ENCODE assay signal across 25 cellular contexts in the genomic region with DNA sequence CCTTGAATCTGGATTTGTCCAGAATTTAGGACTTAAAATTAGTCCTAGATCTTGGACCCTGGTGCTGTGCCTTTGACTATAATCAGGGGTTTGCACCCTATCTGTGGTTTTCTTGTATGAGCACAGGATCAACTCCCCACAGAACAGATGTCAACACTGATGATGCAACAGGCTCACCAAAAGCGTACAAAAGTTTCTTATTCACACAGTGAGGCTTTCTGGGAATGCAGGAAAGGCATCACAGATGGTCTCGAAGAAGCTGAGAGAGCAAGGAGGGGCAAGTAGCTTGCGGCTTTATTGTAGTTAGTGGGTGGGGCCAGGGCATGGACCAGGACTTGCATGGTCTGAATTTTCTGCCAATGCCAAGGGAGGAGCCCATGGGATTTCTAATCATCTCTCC.
"Had no signal": no experiment of that assay in that cellular context is flagged by ENCODE, and none has a peak within 500 bp of the region (broad histone marks: within the 10 kb centered on the region; RNA-seq: fewer than 3 reads in every experiment).

No MANE protein-coding gene starts in this region.

- H3K4me1 Mint-ChIP-seq: activated CD4-positive, alpha-beta T cell treated with anti-CD3 and anti-CD28 coated beads, Interleukin-2, amount 10 ng/mL, durations not matched to agents 7 days and 5 days; activated CD8-positive, alpha-beta memory T cell treated with anti-CD3 and anti-CD28 coated beads, Interleukin-2, amount 10 ng/mL, durations not matched to agents 7 days and 5 days; activated naive CD4-positive, alpha-beta T cell treated with anti-CD3 and anti-CD28 coated beads, Interleukin-2, amount 10 ng/mL, durations not matched to agents 7 days and 5 days; activated naive CD8-positive, alpha-beta T cell treated with anti-CD3 and anti-CD28 coated beads, Interleukin-2, amount 50 U/mL, for 24 hours; naive thymus-derived CD4-positive, alpha-beta T cell; neural crest cell; stimulated activated memory B cell treated with anti-CD40 and anti-IgM and Interleukin-4, amounts not matched to agents 10 μg/mL and 1 μg/mL and 100 μg/mL, for 72 hours had no signal

- H3K27me3 ChIP-seq: esophagus squamous epithelium, heart right ventricle, left lung, stomach, suprapubic skin, tibial nerve had no signal

- ATAC-seq: activated CD8-positive, alpha-beta memory T cell treated with anti-CD3 and anti-CD28 coated beads, Interleukin-2, amount 10 ng/mL, durations not matched to agents 7 days and 5 days; activated CD8-positive, alpha-beta T cell treated with anti-CD3 and anti-CD28 coated beads for 36 hours; activated naive CD8-positive, alpha-beta T cell treated with anti-CD3 and anti-CD28 coated beads, Interleukin-2, amount 50 U/mL, for 24 hours; heart right ventricle; left lung; naive thymus-derived CD4-positive, alpha-beta T cell; sciatic nerve; stimulated activated memory B cell treated with anti-CD40 and anti-IgM and Interleukin-4, amounts not matched to agents 10 μg/mL and 1 μg/mL and 100 μg/mL, for 72 hours had no signal

- DNase-seq: activated CD4-positive, alpha-beta T cell treated with anti-CD3 and anti-CD28 coated beads, Interleukin-2, amount 10 ng/mL, durations not matched to agents 7 days and 5 days; activated CD4-positive, CD25-positive, alpha-beta regulatory T cell treated with anti-CD3 and anti-CD28 coated beads, Interleukin-2, amount 50 U/mL, for 72 hours; activated CD8-positive, alpha-beta memory T cell treated with anti-CD3 and anti-CD28 coated beads, Interleukin-2, amount 10 ng/mL, durations not matched to agents 7 days and 5 days; activated CD8-positive, alpha-beta T cell treated with anti-CD3 and anti-CD28 coated beads for 36 hours; activated effector memory CD4-positive, alpha-beta T cell treated with anti-CD3 and anti-CD28 coated beads, Interleukin-2, amount 50 U/mL, for 16 hours; activated naive CD4-positive, alpha-beta T cell treated with anti-CD3 and anti-CD28 coated beads, Interleukin-2, amount 10 ng/mL, durations not matched to agents 7 days and 5 days; activated naive CD8-positive, alpha-beta T cell treated with anti-CD3 and anti-CD28 coated beads, Interleukin-2, amount 50 U/mL, for 24 hours; activated T-cell treated with anti-CD3 and anti-CD28 coated beads for 4 hours; cerebellar nuclear complex; esophagus squamous epithelium; heart right ventricle; kidney; left lung; naive thymus-derived CD4-positive, alpha-beta T cell; occipital lobe; stimulated activated CD4-positive, alpha-beta T cell treated with anti-CD3 and anti-CD28 coated beads, Interleukin-15, amount 100 ng/mL, for 24 hours; stomach; WERI-Rb-1 had no signal

- H3K36me3 ChIP-seq: esophagus squamous epithelium, heart right ventricle, left lung, stomach, suprapubic skin, tibial nerve, WERI-Rb-1 had no signal

- H3K27ac ChIP-seq: coronary artery, esophagus squamous epithelium, heart right ventricle, left lung, stomach, suprapubic skin, tibial nerve, WERI-Rb-1 had no signal

- H3K4me2 ChIP-seq: smooth muscle cell had no signal

- H3K4me3 ChIP-seq: coronary artery, esophagus squamous epithelium, heart right ventricle, left lung, smooth muscle cell, stomach, suprapubic skin, tibial nerve had no signal

- H3K4me1 ChIP-seq: esophagus squamous epithelium, heart right ventricle, left lung, stomach, suprapubic skin, tibial nerve had no signal

- H3K36me3 Mint-ChIP-seq: activated CD8-positive, alpha-beta memory T cell treated with anti-CD3 and anti-CD28 coated beads, Interleukin-2, amount 10 ng/mL, durations not matched to agents 7 days and 5 days; activated naive CD4-positive, alpha-beta T cell treated with anti-CD3 and anti-CD28 coated beads, Interleukin-2, amount 10 ng/mL, durations not matched to agents 7 days and 5 days; stimulated activated memory B cell treated with anti-CD40 and anti-IgM and Interleukin-4, amounts not matched to agents 10 μg/mL and 1 μg/mL and 100 μg/mL, for 72 hours had no signal

- H3K4me3 Mint-ChIP-seq: activated CD4-positive, alpha-beta T cell treated with anti-CD3 and anti-CD28 coated beads, Interleukin-2, amount 10 ng/mL, durations not matched to agents 7 days and 5 days; activated CD8-positive, alpha-beta memory T cell treated with anti-CD3 and anti-CD28 coated beads, Interleukin-2, amount 10 ng/mL, durations not matched to agents 7 days and 5 days; activated CD8-positive, alpha-beta T cell treated with anti-CD3 and anti-CD28 coated beads for 36 hours; activated naive CD4-positive, alpha-beta T cell treated with anti-CD3 and anti-CD28 coated beads, Interleukin-2, amount 10 ng/mL, durations not matched to agents 7 days and 5 days; activated naive CD8-positive, alpha-beta T cell treated with anti-CD3 and anti-CD28 coated beads, Interleukin-2, amount 50 U/mL, for 24 hours; naive thymus-derived CD4-positive, alpha-beta T cell; neural crest cell; stimulated activated memory B cell treated with anti-CD40 and anti-IgM and Interleukin-4, amounts not matched to agents 10 μg/mL and 1 μg/mL and 100 μg/mL, for 72 hours had no signal

- H3K27ac Mint-ChIP-seq: activated CD4-positive, alpha-beta T cell treated with anti-CD3 and anti-CD28 coated beads, Interleukin-2, amount 10 ng/mL, durations not matched to agents 7 days and 5 days; activated CD8-positive, alpha-beta memory T cell treated with anti-CD3 and anti-CD28 coated beads, Interleukin-2, amount 10 ng/mL, durations not matched to agents 7 days and 5 days; activated CD8-positive, alpha-beta T cell treated with anti-CD3 and anti-CD28 coated beads for 36 hours; activated naive CD4-positive, alpha-beta T cell treated with anti-CD3 and anti-CD28 coated beads, Interleukin-2, amount 10 ng/mL, durations not matched to agents 7 days and 5 days; activated naive CD8-positive, alpha-beta T cell treated with anti-CD3 and anti-CD28 coated beads, Interleukin-2, amount 50 U/mL, for 24 hours; naive thymus-derived CD4-positive, alpha-beta T cell; stimulated activated memory B cell treated with anti-CD40 and anti-IgM and Interleukin-4, amounts not matched to agents 10 μg/mL and 1 μg/mL and 100 μg/mL, for 72 hours had no signal

- H3K9me3 ChIP-seq: suprapubic skin had no signal

- H3K27me3 Mint-ChIP-seq: activated CD4-positive, alpha-beta T cell treated with anti-CD3 and anti-CD28 coated beads, Interleukin-2, amount 10 ng/mL, durations not matched to agents 7 days and 5 days; activated CD8-positive, alpha-beta memory T cell treated with anti-CD3 and anti-CD28 coated beads, Interleukin-2, amount 10 ng/mL, durations not matched to agents 7 days and 5 days; activated naive CD4-positive, alpha-beta T cell treated with anti-CD3 and anti-CD28 coated beads, Interleukin-2, amount 10 ng/mL, durations not matched to agents 7 days and 5 days; activated naive CD8-positive, alpha-beta T cell treated with anti-CD3 and anti-CD28 coated beads, Interleukin-2, amount 50 U/mL, for 24 hours had no signal
